In the genomic region with DNA sequence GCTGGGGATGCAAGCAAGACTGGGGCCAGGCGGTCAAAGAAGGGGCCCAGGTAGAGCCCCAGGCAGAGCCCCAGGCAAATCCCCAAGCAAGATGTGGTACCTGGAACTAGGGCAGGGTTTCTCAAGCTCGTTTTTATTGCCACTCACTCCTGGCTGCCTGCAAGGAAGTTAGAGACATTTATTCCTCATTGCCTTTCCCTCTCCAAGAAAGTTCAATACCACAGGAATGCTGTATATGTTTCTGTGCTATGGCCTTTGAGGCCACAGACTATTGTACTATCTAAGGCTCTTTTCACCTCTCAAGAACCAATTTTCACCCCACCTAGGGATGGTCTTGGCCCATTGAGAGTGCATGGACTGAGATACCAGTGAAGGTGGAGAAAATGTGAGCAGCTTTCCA, we compare ENCODE assay signal across 23 cellular contexts.
A peak's percentile ranks its signal among the peaks of the same experiment; 100 is the strongest.
DNase-seq lines count a peak whose midpoint lies in the region; ATAC-seq, FAIRE-seq and TF ChIP-seq lines count a peak whose summit lies in the region.
"Had no signal": no experiment of that assay in that cellular context is flagged by ENCODE, and none has a peak within 500 bp of the region (broad histone marks: within the 10 kb centered on the region; RNA-seq: fewer than 3 reads in every experiment).

No MANE protein-coding gene starts in this region.

- no peak for ATAC-seq in HepG2
- no peak for ATAC-seq in right lobe of liver
- no peak for ATAC-seq in GM18511 (IDR thresholded peaks at IDR 0.05; ENCODE audit: unreplicated experiment)
- ATAC-seq in natural killer cell, result no peak
- ATAC-seq in HG02870 (IDR thresholded peaks at IDR 0.05; ENCODE audit: unreplicated experiment), result no peak
- ATAC-seq: activated CD4-positive, alpha-beta T cell treated with anti-CD3 and anti-CD28 coated beads for 36 hours; GM12878; stimulated activated naive CD8-positive, alpha-beta T cell treated with anti-CD3 and anti-CD28 coated beads, Interleukin-15, Interleukin-2, amounts not matched to agents 100 U/mL and 50 U/mL, for 24 hours had no signal

- BruUV-seq in HepG2 (replicated peaks; lab: Mats Ljungman, UMichigan), result no TSS peak

- no peak overlapping the region for H2AFZ ChIP-seq in HepG2 (ENCODE audit: low read length)
- H2AFZ ChIP-seq in fibroblast of lung (ENCODE audit: low read length), result no peak overlapping the region

- H3K36me3 Mint-ChIP-seq in nephron progenitor cell (ENCODE audit: low read depth) (peaks cover 34% of the 10 kb centered on the region), natural killer cell (no peaks in the 10 kb centered on the region)
- H3K36me3 Mint-ChIP-seq: activated naive CD8-positive, alpha-beta T cell treated with anti-CD3 and anti-CD28 coated beads, Interleukin-2, amount 10 ng/mL, durations not matched to agents 7 days and 5 days had no signal

- 100% methylated on average over 1 of the region's 2 CpGs for WGBS in HepG2 (ENCODE audit: low lambda C conversion rate)
- WGBS in right lobe of liver (ENCODE audit: insufficient coverage, low coverage, low lambda C conversion rate, missing lambda C conversion rate), result 50% methylated on average over 2 of the region's 2 CpGs

- H3K27me3 ChIP-seq in HepG2 (ENCODE audit: control insufficient read depth in 1 of 2, insufficient read depth in 2 of 2, low read length in 2 of 2) (no peaks in the 10 kb centered on the region), right lobe of liver (no peaks in the 10 kb centered on the region), fibroblast of lung (ENCODE audit: control insufficient read depth, insufficient read depth, low read length) (no peaks in the 10 kb centered on the region)
- H3K27me3 ChIP-seq: cardiac muscle cell, dorsolateral prefrontal cortex had no signal

- TF ChIP-seq CTCF in HepG2 (CRISPR knock-in tag; IDR thresholded peaks at IDR 0.05) (no peak), right lobe of liver (IDR thresholded peaks at IDR 0.05) (no peak), fibroblast of lung (conservative IDR thresholded peaks at IDR 0.05 in 1 of 2, IDR thresholded peaks at IDR 0.05 in 1 of 2; ENCODE audit: low read depth in 1 of 2, low read length in 2 of 2) (no peak), nephron progenitor cell (IDR thresholded peaks at IDR 0.05) (no peak), natural killer cell (IDR thresholded peaks at IDR 0.05) (no peak)

- TF ChIP-seq POLR2A in HepG2 (IDR thresholded peaks at IDR 0.05; ENCODE audit: insufficient read depth in 1 of 2, low read depth in 2 of 2, low read length in 2 of 2) (no peak), right lobe of liver (IDR thresholded peaks at IDR 0.05) (no peak)

- H3K27me3 Mint-ChIP-seq in nephron progenitor cell (ENCODE audit: low read depth, poor library complexity) (no peaks in the 10 kb centered on the region), natural killer cell (ENCODE audit: low read depth in 2 of 2) (peaks cover 0 to 6% of the 10 kb centered on the region in 2 donors)

- H3K4me3 ChIP-seq in HepG2 (replicated peaks in 1 of 3; ENCODE audit: insufficient read depth in 1 of 3, low read depth in 2 of 3, low read length in 3 of 3) (no peak overlapping the region), right lobe of liver (no peak overlapping the region), fibroblast of lung (replicated peaks in 1 of 4; ENCODE audit: control extremely low read depth in 1 of 4, insufficient read depth in 1 of 4, low read depth in 3 of 4, low read length in 4 of 4) (no peak overlapping the region)
- H3K4me3 ChIP-seq: cardiac muscle cell, dorsolateral prefrontal cortex, GM12878 had no signal

- no peak for TF ChIP-seq RAD21 in HepG2 (CRISPR knock-in tag; IDR thresholded peaks at IDR 0.05)

- H3K9ac ChIP-seq in HepG2 (ENCODE audit: insufficient read depth, low read depth, low read length) (no peak overlapping the region), fibroblast of lung (ENCODE audit: insufficient read depth, low read length) (no peak overlapping the region)

- H3K4me1 ChIP-seq in HepG2 (ENCODE audit: insufficient read depth, low read length) (peaks cover 65% of the 10 kb centered on the region), right lobe of liver (peaks cover 0 to 11% (median 2%) of the 10 kb centered on the region in 4 donors), fibroblast of lung (ENCODE audit: control insufficient read depth, extremely low read depth, insufficient read depth, low read length) (no peaks in the 10 kb centered on the region)

- H3K4me1 Mint-ChIP-seq in nephron progenitor cell (peaks cover 28% of the 10 kb centered on the region), natural killer cell (no peaks in the 10 kb centered on the region)
- H3K4me1 Mint-ChIP-seq: activated CD4-positive, alpha-beta T cell treated with anti-CD3 and anti-CD28 coated beads for 36 hours; activated naive CD8-positive, alpha-beta T cell treated with anti-CD3 and anti-CD28 coated beads, Interleukin-2, amount 10 ng/mL, durations not matched to agents 7 days and 5 days had no signal

- no peak overlapping the region for H3K4me2 ChIP-seq in HepG2 (ENCODE audit: low read depth, low read length)
- no peak overlapping the region for H3K4me2 ChIP-seq in fibroblast of lung (ENCODE audit: extremely low read depth, insufficient read depth, low read length)

- no peaks in the 10 kb centered on the region for H4K20me1 ChIP-seq in HepG2 (ENCODE audit: insufficient read depth, low read length)
- no peaks in the 10 kb centered on the region for H4K20me1 ChIP-seq in fibroblast of lung (ENCODE audit: control insufficient read depth, extremely low read depth, insufficient read depth, low read length)

- H3K27ac ChIP-seq in HepG2 (ENCODE audit: extremely low read length, insufficient read depth, low read length), result no peak overlapping the region
- no peak overlapping the region for H3K27ac ChIP-seq in right lobe of liver
- no peak overlapping the region for H3K27ac ChIP-seq in fibroblast of lung (ENCODE audit: insufficient read depth, low read length)
- H3K27ac ChIP-seq: cardiac muscle cell, dorsolateral prefrontal cortex had no signal

- in situ Hi-C loops in HepG2 (cut with HindIII; ENCODE audit: extremely low pct_ligation_motif_present, low pct_unique_long_range_greater_than_20kb), result no loop called here

- no peak for FAIRE-seq in HepG2 (lab: Jason Lieb, UNC)
- FAIRE-seq: GM12878, HTR-8/SVneo, TTC549 had no signal

- H3K9me3 Mint-ChIP-seq in nephron progenitor cell, result no peaks in the 10 kb centered on the region
- H3K9me3 Mint-ChIP-seq in natural killer cell, result no peaks in the 10 kb centered on the region
- H3K9me3 Mint-ChIP-seq: activated naive CD8-positive, alpha-beta T cell treated with anti-CD3 and anti-CD28 coated beads, Interleukin-2, amount 10 ng/mL, durations not matched to agents 7 days and 5 days; activated T-helper 2 cell treated with anti-CD3 and anti-CD28 coated beads, Interferon-gamma antibody, Interleukin-2, Interleukin-4, amounts not matched to agents 10 μg/mL and 5 μg/mL and 100 μg/mL, durations not matched to agents 14 hours and 24 hours and 36 hours had no signal

- H3K79me2 ChIP-seq in HepG2 (ENCODE audit: insufficient read depth, low read length), result peaks cover 4% of the 10 kb centered on the region
- H3K79me2 ChIP-seq in fibroblast of lung (ENCODE audit: control insufficient read depth, insufficient read depth, low read length), result no peaks in the 10 kb centered on the region

- H3K27ac Mint-ChIP-seq in nephron progenitor cell (peak overlapping the region; percentile 25), natural killer cell (no peak overlapping the region)
- H3K27ac Mint-ChIP-seq: activated CD4-positive, alpha-beta T cell treated with anti-CD3 and anti-CD28 coated beads for 36 hours; activated naive CD8-positive, alpha-beta T cell treated with anti-CD3 and anti-CD28 coated beads, Interleukin-2, amount 10 ng/mL, durations not matched to agents 7 days and 5 days; activated T-helper 2 cell treated with anti-CD3 and anti-CD28 coated beads, Interferon-gamma antibody, Interleukin-2, Interleukin-4, amounts not matched to agents 10 μg/mL and 5 μg/mL and 100 μg/mL, durations not matched to agents 14 hours and 24 hours and 36 hours had no signal

- H3K36me3 ChIP-seq in HepG2 (replicated peaks in 1 of 2; ENCODE audit: control insufficient read depth in 1 of 2, insufficient read depth in 2 of 2, low read length in 2 of 2), result no peaks in the 10 kb centered on the region
- H3K36me3 ChIP-seq in right lobe of liver, result no peaks in the 10 kb centered on the region
- no peaks in the 10 kb centered on the region for H3K36me3 ChIP-seq in fibroblast of lung (ENCODE audit: control insufficient read depth, insufficient read depth, low read length)
- H3K36me3 ChIP-seq: cardiac muscle cell had no signal

- CTCF ChIA-PET in HepG2 (lab: Yijun Ruan, JAX; ENCODE audit: low intra/inter-chr PET ratio, low total read pairs), result no interaction called here

- H3K9me3 ChIP-seq in HepG2 (ENCODE audit: low read length) (no peaks in the 10 kb centered on the region), right lobe of liver (no peaks in the 10 kb centered on the region), fibroblast of lung (ENCODE audit: control insufficient read depth, insufficient read depth, low read depth, low read length) (no peaks in the 10 kb centered on the region)

- DNase-seq in HepG2 (ENCODE audit: low spot score), result no peak
- DNase-seq in right lobe of liver, result no peak
- DNase-seq in fibroblast of lung (ENCODE audit: low read depth in 2 of 2), result peak; percentile 31 to 50
- no peak for DNase-seq in nephron progenitor cell
- no peak for DNase-seq in activated CD8-positive, alpha-beta memory T cell treated with anti-CD3 and anti-CD28 coated beads for 24 hours
- no peak for DNase-seq in natural killer cell
- DNase-seq: 8988T; activated CD4-positive, alpha-beta T cell treated with anti-CD3 and anti-CD28 coated beads for 36 hours; activated naive CD8-positive, alpha-beta T cell treated with anti-CD3 and anti-CD28 coated beads, Interleukin-2, amount 10 ng/mL, durations not matched to agents 7 days and 5 days; C1 segment of cervical spinal cord; dorsolateral prefrontal cortex; GF-D8; NCI-H1417 treated with DMSO at 0.1 percent for 48 hours; NCI-H524 treated with DMSO at 0.1 percent for 48 hours; SHP77; stimulated activated naive CD8-positive, alpha-beta T cell treated with anti-CD3 and anti-CD28 coated beads, Interleukin-15, Interleukin-2, amounts not matched to agents 100 U/mL and 50 U/mL, for 24 hours had no signal

- intact Hi-C loops in HepG2 (cut with micrococcal nuclease; ENCODE audit: unreplicated experiment) (no loop called here), right lobe of liver (cut with DNase I) (no loop called here), natural killer cell (cut with micrococcal nuclease) (no loop called here)

- POLR2A ChIA-PET in HepG2 (lab: Yijun Ruan, JAX), result no interaction called here

- no peak overlapping the region for H3K4me3 Mint-ChIP-seq in nephron progenitor cell
- no peak overlapping the region for H3K4me3 Mint-ChIP-seq in natural killer cell
- H3K4me3 Mint-ChIP-seq: activated CD4-positive, alpha-beta T cell treated with anti-CD3 and anti-CD28 coated beads for 36 hours; activated naive CD8-positive, alpha-beta T cell treated with anti-CD3 and anti-CD28 coated beads, Interleukin-2, amount 10 ng/mL, durations not matched to agents 7 days and 5 days had no signal

- TF ChIP-seq EP300 in HepG2 (IDR thresholded peaks at IDR 0.05; ENCODE audit: low read depth in 2 of 2, low read length in 2 of 2) (no peak), HepG2 (CRISPR knock-in tag; IDR thresholded peaks at IDR 0.05; ENCODE audit: borderline replicate concordance) (no peak)

TF ChIP-seq in HepG2, 621 proteins besides CTCF, POLR2A, EP300 and RAD21 (continues in another document):
- peak; percentile 80 for TF ChIP-seq BCL6 (CRISPR knock-in tag; IDR thresholded peaks at IDR 0.05)

Comparison
In these comparisons a context has a peak if more than half of its experiments do, and no peak if none do; other contexts are left out.
1. DNase-seq: peak in fibroblast of lung (2 of 2); none in HepG2 (single experiment), right lobe of liver (0 of 3), nephron progenitor cell (single experiment), activated CD8-positive, alpha-beta memory T cell treated with anti-CD3 and anti-CD28 coated beads for 24 hours (single experiment) and natural killer cell (single experiment).